30 cellular contexts compared by ENCODE assay signal in the genomic region with DNA sequence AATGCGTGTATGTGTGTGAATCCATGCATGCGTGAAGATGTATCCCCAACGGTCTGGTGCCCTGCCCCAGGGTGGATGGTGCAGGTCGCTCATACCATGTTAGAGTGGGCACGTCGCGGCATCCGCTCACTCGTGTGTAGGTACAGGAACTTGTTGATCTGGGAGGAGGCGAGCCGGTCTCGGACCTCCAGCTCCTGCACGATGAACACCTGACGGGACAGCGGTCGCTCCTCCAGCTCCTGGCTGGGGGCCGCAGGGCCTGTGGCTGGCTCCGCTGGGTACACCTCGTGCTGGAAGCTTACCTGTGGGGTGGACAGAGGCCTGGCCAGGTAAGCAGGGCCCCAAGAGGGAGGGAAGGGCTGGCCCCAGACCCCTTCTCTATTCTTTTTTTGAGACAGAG. TPM values are rescaled to one million over a fixed set of nuclear protein-coding genes. Genes with fewer than 3 reads are reported as not detected.
"Had no signal": no experiment of that assay in that cellular context is flagged by ENCODE, and none has a peak within 500 bp of the region (broad histone marks: within the 10 kb centered on the region; RNA-seq: fewer than 3 reads in every experiment).

No MANE protein-coding gene starts in this region.

- H3K4me3 Mint-ChIP-seq: activated B cell treated with CpG ODN at 0.5 μM for 24 hours; activated CD4-positive, alpha-beta T cell treated with anti-CD3 and anti-CD28 coated beads, Interleukin-2, amount 10 ng/mL, durations not matched to agents 24 days and 14 days; activated CD8-positive, alpha-beta memory T cell treated with anti-CD3 and anti-CD28 coated beads, Interleukin-2, amount 10 ng/mL, durations not matched to agents 7 days and 5 days; activated naive CD4-positive, alpha-beta T cell treated with anti-CD3 and anti-CD28 coated beads, Interleukin-2, amount 10 ng/mL, durations not matched to agents 7 days and 5 days; activated naive CD8-positive, alpha-beta T cell treated with anti-CD3 and anti-CD28 coated beads for 36 hours; activated T-cell treated with anti-CD3 and anti-CD28 coated beads, Interleukin-2, amount 50 U/mL, for 24 hours; activated T-helper 1 cell treated with anti-CD3 and anti-CD28 coated beads, Interleukin-12 subunit alpha, Interleukin-12 subunit beta, Interleukin-2, Interleukin-4 antibody, amounts not matched to agents 30 ng/mL and 10 ng/mL and 1 ng/mL, durations not matched to agents 14 hours and 24 hours and 36 hours had no signal

- H3K9me3 ChIP-seq: SJCRH30, SK-N-SH had no signal

- H3K27ac Mint-ChIP-seq: activated CD8-positive, alpha-beta memory T cell treated with anti-CD3 and anti-CD28 coated beads, Interleukin-2, amount 10 ng/mL, durations not matched to agents 7 days and 5 days; activated naive CD4-positive, alpha-beta T cell treated with anti-CD3 and anti-CD28 coated beads, Interleukin-2, amount 10 ng/mL, durations not matched to agents 7 days and 5 days; activated naive CD8-positive, alpha-beta T cell treated with anti-CD3 and anti-CD28 coated beads for 36 hours; activated T-cell treated with anti-CD3 and anti-CD28 coated beads, Interleukin-2, amount 50 U/mL, for 24 hours; activated T-helper 1 cell treated with anti-CD3 and anti-CD28 coated beads, Interleukin-12 subunit alpha, Interleukin-12 subunit beta, Interleukin-2, Interleukin-4 antibody, amounts not matched to agents 30 ng/mL and 10 ng/mL and 1 ng/mL, durations not matched to agents 14 hours and 24 hours and 36 hours had no signal

- ATAC-seq: activated CD8-positive, alpha-beta memory T cell treated with anti-CD3 and anti-CD28 coated beads, Interleukin-2, amount 10 ng/mL, durations not matched to agents 7 days and 5 days; Right ventricle myocardium inferior had no signal

- DNase-seq: activated B cell treated with CpG ODN at 0.5 μM for 24 hours; activated CD4-positive, alpha-beta T cell treated with anti-CD3 and anti-CD28 coated beads for 1 hour; activated CD4-positive, alpha-beta T cell treated with anti-CD3 and anti-CD28 coated beads, Interleukin-2, amount 10 ng/mL, durations not matched to agents 24 days and 14 days; activated CD4-positive, alpha-beta T cell treated with anti-CD3 and anti-CD28 coated beads, Interleukin-2, amount 50 U/mL, for 48 hours; activated CD8-positive, alpha-beta memory T cell treated with anti-CD3 and anti-CD28 coated beads, Interleukin-2, amount 10 ng/mL, durations not matched to agents 7 days and 5 days; activated effector memory CD4-positive, alpha-beta T cell treated with Interleukin-2 at 50 U/mL for 16 hours; activated naive CD4-positive, alpha-beta T cell treated with anti-CD3 and anti-CD28 coated beads, Interleukin-2, amount 10 ng/mL, durations not matched to agents 7 days and 5 days; activated naive CD8-positive, alpha-beta T cell treated with anti-CD3 and anti-CD28 coated beads for 36 hours; activated T-cell treated with anti-CD3 and anti-CD28 coated beads, Interleukin-2, amount 50 U/mL, for 24 hours; brain microvascular endothelial cell; cerebellar nuclear complex; NCI-H1092; NCI-H1417; NCI-H1930; NCI-H2171 treated with DMSO at 0.1 percent for 48 hours; NCI-H345; NCI-H510A; NCI-H526 treated with DMSO at 0.1 percent for 48 hours; NCI-H82; SJCRH30; SK-N-SH; T-helper 9 cell had no signal

- H3K9me3 Mint-ChIP-seq: activated B cell treated with CpG ODN at 0.5 μM for 24 hours; activated CD4-positive, alpha-beta T cell treated with anti-CD3 and anti-CD28 coated beads, Interleukin-2, amount 10 ng/mL, durations not matched to agents 24 days and 14 days; activated naive CD4-positive, alpha-beta T cell treated with anti-CD3 and anti-CD28 coated beads, Interleukin-2, amount 10 ng/mL, durations not matched to agents 7 days and 5 days; activated naive CD8-positive, alpha-beta T cell treated with anti-CD3 and anti-CD28 coated beads for 36 hours; activated T-cell treated with anti-CD3 and anti-CD28 coated beads, Interleukin-2, amount 50 U/mL, for 24 hours; activated T-helper 1 cell treated with anti-CD3 and anti-CD28 coated beads, Interleukin-12 subunit alpha, Interleukin-12 subunit beta, Interleukin-2, Interleukin-4 antibody, amounts not matched to agents 30 ng/mL and 10 ng/mL and 1 ng/mL, durations not matched to agents 14 hours and 24 hours and 36 hours had no signal

- H3K36me3 ChIP-seq: SJCRH30 had no signal

- H3K4me2 ChIP-seq: KMS-11, SK-N-SH had no signal

- H3K27me3 Mint-ChIP-seq: activated B cell treated with CpG ODN at 0.5 μM for 24 hours; activated CD4-positive, alpha-beta T cell treated with anti-CD3 and anti-CD28 coated beads, Interleukin-2, amount 10 ng/mL, durations not matched to agents 24 days and 14 days; activated CD8-positive, alpha-beta memory T cell treated with anti-CD3 and anti-CD28 coated beads, Interleukin-2, amount 10 ng/mL, durations not matched to agents 7 days and 5 days; activated naive CD4-positive, alpha-beta T cell treated with anti-CD3 and anti-CD28 coated beads, Interleukin-2, amount 10 ng/mL, durations not matched to agents 7 days and 5 days; activated naive CD8-positive, alpha-beta T cell treated with anti-CD3 and anti-CD28 coated beads for 36 hours; activated T-cell treated with anti-CD3 and anti-CD28 coated beads, Interleukin-2, amount 50 U/mL, for 24 hours had no signal

- H3K27me3 ChIP-seq: brain microvascular endothelial cell, cardiac muscle cell, SJCRH30 had no signal

- H3K4me1 ChIP-seq: SJCRH30 had no signal

- H3K4me3 ChIP-seq: cardiac muscle cell, SJCRH30 had no signal

- H3K27ac ChIP-seq: brain microvascular endothelial cell, cardiac muscle cell, KMS-11, SJCRH30 had no signal

RNA-seq across cellular contexts. Expression of gene GPHA2, which starts 37.2 kb away (rescaled TPM):
- total RNA-seq: activated CD4-positive, alpha-beta T cell treated with anti-CD3 and anti-CD28 coated beads, Interleukin-2, amount 10 ng/mL, durations not matched to agents 24 days and 14 days; activated CD8-positive, alpha-beta memory T cell treated with anti-CD3 and anti-CD28 coated beads, Interleukin-2, amount 10 ng/mL, durations not matched to agents 7 days and 5 days; activated naive CD8-positive, alpha-beta T cell treated with anti-CD3 and anti-CD28 coated beads for 36 hours; activated T-helper 1 cell treated with anti-CD3 and anti-CD28 coated beads, Interleukin-12 subunit alpha, Interleukin-12 subunit beta, Interleukin-2, Interleukin-4 antibody, amounts not matched to agents 30 ng/mL and 10 ng/mL and 1 ng/mL, durations not matched to agents 14 hours and 24 hours and 36 hours; cardiac muscle cell; MCF 10A; OCI-LY7; Right ventricle myocardium inferior; RPMI7951; SJCRH30; T-helper 1 cell treated with Interleukin-12 subunit alpha and Interleukin-12 subunit beta and Interleukin-4 antibody, amounts not matched to agents 30 ng/mL and 1 ng/mL, for 36 hours had no signal

RNA-seq across cellular contexts. Expression of gene CDC42BPG, which starts 54.1 kb away (rescaled TPM):
- total RNA-seq: RPMI7951 had no signal
